ENCODE assay signal across 1 cellular context in the genomic region with DNA sequence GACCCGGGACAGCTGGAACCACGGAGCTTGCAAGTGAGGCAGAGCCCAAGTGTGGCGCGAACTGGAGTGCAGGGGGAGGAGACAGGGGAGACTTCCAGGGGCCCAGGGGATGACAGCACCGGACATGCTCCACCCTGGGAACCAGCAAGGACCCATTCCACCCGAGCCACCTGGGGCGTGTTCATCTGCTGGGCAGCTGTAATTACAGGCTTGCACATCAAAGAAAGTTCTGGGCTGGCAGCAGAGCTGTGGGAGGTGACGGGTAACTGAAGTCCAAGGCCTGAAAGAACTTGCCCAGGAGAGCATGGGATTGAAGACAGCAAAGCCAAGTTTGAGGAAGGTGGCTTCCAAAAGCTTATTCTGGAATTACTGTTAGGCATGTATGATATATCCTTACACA.
TF ChIP-seq lines count a peak whose summit lies in the region.

No MANE protein-coding gene starts in this region.

TF ChIP-seq in GM23338, 12 proteins besides CTCF, POLR2A, EP300 and RAD21 (continued from another document):
- TF ChIP-seq, protein P1, sequence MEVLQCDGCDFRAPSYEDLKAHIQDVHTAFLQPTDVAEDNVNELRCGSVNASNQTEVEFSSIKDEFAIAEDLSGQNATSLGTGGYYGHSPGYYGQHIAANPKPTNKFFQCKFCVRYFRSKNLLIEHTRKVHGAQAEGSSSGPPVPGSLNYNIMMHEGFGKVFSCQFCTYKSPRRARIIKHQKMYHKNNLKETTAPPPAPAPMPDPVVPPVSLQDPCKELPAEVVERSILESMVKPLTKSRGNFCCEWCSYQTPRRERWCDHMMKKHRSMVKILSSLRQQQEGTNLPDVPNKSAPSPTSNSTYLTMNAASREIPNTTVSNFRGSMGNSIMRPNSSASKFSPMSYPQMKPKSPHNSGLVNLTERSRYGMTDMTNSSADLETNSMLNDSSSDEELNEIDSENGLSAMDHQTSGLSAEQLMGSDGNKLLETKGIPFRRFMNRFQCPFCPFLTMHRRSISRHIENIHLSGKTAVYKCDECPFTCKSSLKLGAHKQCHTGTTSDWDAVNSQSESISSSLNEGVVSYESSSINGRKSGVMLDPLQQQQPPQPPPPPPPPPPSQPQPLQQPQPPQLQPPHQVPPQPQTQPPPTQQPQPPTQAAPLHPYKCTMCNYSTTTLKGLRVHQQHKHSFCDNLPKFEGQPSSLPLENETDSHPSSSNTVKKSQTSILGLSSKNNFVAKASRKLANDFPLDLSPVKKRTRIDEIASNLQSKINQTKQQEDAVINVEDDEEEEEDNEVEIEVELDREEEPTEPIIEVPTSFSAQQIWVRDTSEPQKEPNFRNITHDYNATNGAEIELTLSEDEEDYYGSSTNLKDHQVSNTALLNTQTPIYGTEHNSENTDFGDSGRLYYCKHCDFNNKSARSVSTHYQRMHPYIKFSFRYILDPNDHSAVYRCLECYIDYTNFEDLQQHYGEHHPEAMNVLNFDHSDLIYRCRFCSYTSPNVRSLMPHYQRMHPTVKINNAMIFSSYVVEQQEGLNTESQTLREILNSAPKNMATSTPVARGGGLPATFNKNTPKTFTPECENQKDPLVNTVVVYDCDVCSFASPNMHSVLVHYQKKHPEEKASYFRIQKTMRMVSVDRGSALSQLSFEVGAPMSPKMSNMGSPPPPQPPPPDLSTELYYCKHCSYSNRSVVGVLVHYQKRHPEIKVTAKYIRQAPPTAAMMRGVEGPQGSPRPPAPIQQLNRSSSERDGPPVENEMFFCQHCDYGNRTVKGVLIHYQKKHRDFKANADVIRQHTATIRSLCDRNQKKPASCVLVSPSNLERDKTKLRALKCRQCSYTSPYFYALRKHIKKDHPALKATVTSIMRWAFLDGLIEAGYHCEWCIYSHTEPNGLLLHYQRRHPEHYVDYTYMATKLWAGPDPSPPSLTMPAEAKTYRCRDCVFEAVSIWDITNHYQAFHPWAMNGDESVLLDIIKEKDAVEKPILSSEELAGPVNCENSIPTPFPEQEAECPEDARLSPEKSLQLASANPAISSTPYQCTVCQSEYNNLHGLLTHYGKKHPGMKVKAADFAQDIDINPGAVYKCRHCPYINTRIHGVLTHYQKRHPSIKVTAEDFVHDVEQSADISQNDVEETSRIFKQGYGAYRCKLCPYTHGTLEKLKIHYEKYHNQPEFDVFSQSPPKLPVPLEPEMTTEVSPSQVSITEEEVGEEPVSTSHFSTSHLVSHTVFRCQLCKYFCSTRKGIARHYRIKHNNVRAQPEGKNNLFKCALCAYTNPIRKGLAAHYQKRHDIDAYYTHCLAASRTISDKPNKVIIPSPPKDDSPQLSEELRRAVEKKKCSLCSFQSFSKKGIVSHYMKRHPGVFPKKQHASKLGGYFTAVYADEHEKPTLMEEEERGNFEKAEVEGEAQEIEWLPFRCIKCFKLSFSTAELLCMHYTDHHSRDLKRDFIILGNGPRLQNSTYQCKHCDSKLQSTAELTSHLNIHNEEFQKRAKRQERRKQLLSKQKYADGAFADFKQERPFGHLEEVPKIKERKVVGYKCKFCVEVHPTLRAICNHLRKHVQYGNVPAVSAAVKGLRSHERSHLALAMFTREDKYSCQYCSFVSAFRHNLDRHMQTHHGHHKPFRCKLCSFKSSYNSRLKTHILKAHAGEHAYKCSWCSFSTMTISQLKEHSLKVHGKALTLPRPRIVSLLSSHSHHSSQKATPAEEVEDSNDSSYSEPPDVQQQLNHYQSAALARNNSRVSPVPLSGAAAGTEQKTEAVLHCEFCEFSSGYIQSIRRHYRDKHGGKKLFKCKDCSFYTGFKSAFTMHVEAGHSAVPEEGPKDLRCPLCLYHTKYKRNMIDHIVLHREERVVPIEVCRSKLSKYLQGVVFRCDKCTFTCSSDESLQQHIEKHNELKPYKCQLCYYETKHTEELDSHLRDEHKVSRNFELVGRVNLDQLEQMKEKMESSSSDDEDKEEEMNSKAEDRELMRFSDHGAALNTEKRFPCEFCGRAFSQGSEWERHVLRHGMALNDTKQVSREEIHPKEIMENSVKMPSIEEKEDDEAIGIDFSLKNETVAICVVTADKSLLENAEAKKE (CRISPR knock-in tag; IDR thresholded peaks at IDR 0.05): no peak
- TF ChIP-seq STAT1 (IDR thresholded peaks at IDR 0.05; ENCODE audit: unreplicated experiment) (no peak), JUNB (IDR thresholded peaks at IDR 0.05; ENCODE audit: unreplicated experiment) (no peak)
TF ChIP-seq in GM23338: peak in this region for 0.
